8 cellular contexts compared by ENCODE assay signal in the genomic region with DNA sequence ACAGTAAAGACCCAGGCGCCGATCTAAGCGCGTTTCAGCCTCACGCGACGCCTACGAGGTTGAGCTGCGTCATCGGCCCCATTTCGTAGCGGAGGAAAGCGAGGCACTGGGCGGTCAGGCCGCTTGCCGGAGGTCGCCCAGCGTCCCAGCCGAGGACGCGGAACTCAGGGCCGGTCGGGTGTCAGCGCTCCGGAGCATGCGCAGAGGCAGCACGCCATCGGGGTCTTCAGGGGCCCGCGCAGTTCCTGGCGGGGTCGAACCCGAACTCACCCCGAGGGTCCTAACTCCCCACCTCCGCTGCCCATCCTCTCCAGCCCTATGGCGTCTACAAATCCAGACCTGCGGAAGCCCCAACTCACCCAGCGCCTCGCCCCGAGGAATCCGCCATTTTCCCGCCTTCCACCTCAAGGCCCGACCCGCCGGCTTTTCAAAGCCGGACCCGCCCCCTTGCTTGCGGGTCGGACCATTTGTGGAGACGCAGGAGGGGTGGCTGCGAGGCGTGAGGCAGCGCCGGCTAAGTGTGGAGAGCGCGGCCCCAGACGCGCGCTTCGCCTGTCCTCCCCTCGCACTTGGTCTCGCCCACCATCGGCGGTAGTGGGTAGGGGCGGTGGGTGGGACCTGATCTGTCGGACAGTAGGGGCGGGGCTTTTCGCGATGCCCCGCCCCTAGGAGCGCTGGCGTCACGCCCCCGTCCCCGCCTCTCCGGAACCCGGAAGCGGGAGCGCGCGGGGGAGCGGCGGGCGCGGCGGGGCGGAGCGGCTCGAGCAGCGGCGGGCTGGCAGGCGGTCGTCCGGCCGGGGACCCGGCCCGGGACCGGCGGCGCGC. TPM values are rescaled to one million over a fixed set of nuclear protein-coding genes. Genes with fewer than 3 reads are reported as not detected.
A peak's percentile ranks its signal among the peaks of the same experiment; 100 is the strongest.
DNase-seq lines count a peak whose midpoint lies in the region; ATAC-seq, FAIRE-seq and TF ChIP-seq lines count a peak whose summit lies in the region.

Gene HAUS8, minus strand, starts transcription at position 418 of the 825 bp plus-strand sequence. Its CDS starts 30 bp downstream, at position 388.
A gene with protein sequence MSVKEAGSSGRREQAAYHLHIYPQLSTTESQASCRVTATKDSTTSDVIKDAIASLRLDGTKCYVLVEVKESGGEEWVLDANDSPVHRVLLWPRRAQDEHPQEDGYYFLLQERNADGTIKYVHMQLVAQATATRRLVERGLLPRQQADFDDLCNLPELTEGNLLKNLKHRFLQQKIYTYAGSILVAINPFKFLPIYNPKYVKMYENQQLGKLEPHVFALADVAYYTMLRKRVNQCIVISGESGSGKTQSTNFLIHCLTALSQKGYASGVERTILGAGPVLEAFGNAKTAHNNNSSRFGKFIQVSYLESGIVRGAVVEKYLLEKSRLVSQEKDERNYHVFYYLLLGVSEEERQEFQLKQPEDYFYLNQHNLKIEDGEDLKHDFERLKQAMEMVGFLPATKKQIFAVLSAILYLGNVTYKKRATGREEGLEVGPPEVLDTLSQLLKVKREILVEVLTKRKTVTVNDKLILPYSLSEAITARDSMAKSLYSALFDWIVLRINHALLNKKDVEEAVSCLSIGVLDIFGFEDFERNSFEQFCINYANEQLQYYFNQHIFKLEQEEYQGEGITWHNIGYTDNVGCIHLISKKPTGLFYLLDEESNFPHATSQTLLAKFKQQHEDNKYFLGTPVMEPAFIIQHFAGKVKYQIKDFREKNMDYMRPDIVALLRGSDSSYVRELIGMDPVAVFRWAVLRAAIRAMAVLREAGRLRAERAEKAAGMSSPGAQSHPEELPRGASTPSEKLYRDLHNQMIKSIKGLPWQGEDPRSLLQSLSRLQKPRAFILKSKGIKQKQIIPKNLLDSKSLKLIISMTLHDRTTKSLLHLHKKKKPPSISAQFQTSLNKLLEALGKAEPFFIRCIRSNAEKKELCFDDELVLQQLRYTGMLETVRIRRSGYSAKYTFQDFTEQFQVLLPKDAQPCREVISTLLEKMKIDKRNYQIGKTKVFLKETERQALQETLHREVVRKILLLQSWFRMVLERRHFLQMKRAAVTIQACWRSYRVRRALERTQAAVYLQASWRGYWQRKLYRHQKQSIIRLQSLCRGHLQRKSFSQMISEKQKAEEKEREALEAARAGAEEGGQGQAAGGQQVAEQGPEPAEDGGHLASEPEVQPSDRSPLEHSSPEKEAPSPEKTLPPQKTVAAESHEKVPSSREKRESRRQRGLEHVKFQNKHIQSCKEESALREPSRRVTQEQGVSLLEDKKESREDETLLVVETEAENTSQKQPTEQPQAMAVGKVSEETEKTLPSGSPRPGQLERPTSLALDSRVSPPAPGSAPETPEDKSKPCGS (N-terminal part only) (plus strand): TSS at position 743 of the 825 bp plus-strand sequence. CDS start 25,941 bp downstream, outside the sequence.

- TF ChIP-seq POLR2A in GM18951 (IDR thresholded peaks at IDR 0.05; ENCODE audit: extremely low read depth, insufficient read depth, insufficient read length), result peak; percentile 84

- in situ Hi-C loops in GM18951 (cut with MboI; ENCODE audit: low sequenced_read_pairs, unreplicated experiment), result no loop called here

- ATAC-seq in HG03175 (IDR thresholded peaks at IDR 0.05; ENCODE audit: unreplicated experiment), result peak; percentile 75

- H3K27me3 ChIP-seq in bronchial epithelial cell (ENCODE audit: control insufficient read depth, insufficient read depth, low read length), result no peaks in the 10 kb centered on the region
- no peaks in the 10 kb centered on the region for H3K27me3 ChIP-seq in iPS-20b (ENCODE audit: insufficient read depth, low read length)

- TF ChIP-seq CTCF in WI38 (IDR thresholded peaks at IDR 0.05; ENCODE audit: low read depth, low read length) (no peak), bronchial epithelial cell (IDR thresholded peaks at IDR 0.05; ENCODE audit: insufficient read depth, low read length, severe bottlenecking) (no peak)

- H3K36me3 ChIP-seq in bronchial epithelial cell (ENCODE audit: control insufficient read depth, insufficient read depth, low read length), result peaks cover 2% of the 10 kb centered on the region
- H3K36me3 ChIP-seq in iPS-20b (ENCODE audit: insufficient read depth, low read depth, low read length), result peaks cover 31% of the 10 kb centered on the region

- H3K4me1 ChIP-seq in iPS-20b (ENCODE audit: insufficient read depth, low read length), result peaks cover 6% of the 10 kb centered on the region; the same call in 1 of the 2 replicates

- H3K4me3 ChIP-seq in WI38 (ENCODE audit: low read depth, low read length) (peak within 1 kb of the TSS; percentile 82), bronchial epithelial cell (ENCODE audit: low read depth, low read length) (peak within 1 kb of the TSS; percentile 95), iPS-20b (ENCODE audit: low read length) (peak within 1 kb of the TSS; percentile 99), skin epidermis (peak within 1 kb of the TSS; percentile 73 to 92 (median 84))

- DNase-seq in AG08395 (ENCODE audit: low spot score), result peak; percentile 99
- DNase-seq in NCI-H226, result peak; percentile 99
- peak; percentile 94 for DNase-seq in bronchial epithelial cell (ENCODE audit: low read depth)

- H3K27ac ChIP-seq in iPS-20b (ENCODE audit: low read length), result peak within 1 kb of the TSS; percentile 72
- H3K27ac ChIP-seq in skin epidermis, result peak within 1 kb of the TSS; percentile 77 to 95 (median 90)

- no peaks in the 10 kb centered on the region for H3K9me3 ChIP-seq in iPS-20b (ENCODE audit: insufficient read depth, low read depth, low read length)

- FAIRE-seq in bronchial epithelial cell (lab: Jason Lieb, UNC), result no peak

- H3K9ac ChIP-seq in iPS-20b (ENCODE audit: low read depth, low read length), result peak within 1 kb of the TSS; percentile 91

RNA-seq across cellular contexts. Expression of gene HAUS8, which starts in this region (rescaled TPM):
- 1.3 and 1.7 TPM in 2 replicates for total RNA-seq in bronchial epithelial cell

RNA-seq across cellular contexts. Expression of the second gene that starts in this region (rescaled TPM):
- total RNA-seq in bronchial epithelial cell, result 15.5 and 21.9 TPM in 2 replicates

Comparison
In these comparisons a context has a peak if more than half of its experiments do, and no peak if none do; other contexts are left out.
1. Peak in every context shown above with its lines: DNase-seq, ATAC-seq, H3K4me3 ChIP-seq and H3K27ac ChIP-seq.